ENCODE assay signal across 12 cellular contexts in genomic region chr14:21044106-21044618, GRCh38. TPM values are rescaled to one million over a fixed set of nuclear protein-coding genes. Genes with fewer than 3 reads are reported as not detected.
DNase-seq lines count a peak whose midpoint lies in the region; ATAC-seq, FAIRE-seq and TF ChIP-seq lines count a peak whose summit lies in the region.
"Had no signal": no experiment of that assay in that cellular context is flagged by ENCODE, and none has a peak within 500 bp of the region (broad histone marks: within the 10 kb centered on the region; RNA-seq: fewer than 3 reads in every experiment).

No MANE protein-coding gene starts in this region.

- no peak for DNase-seq in IMR-90
- DNase-seq in SJCRH30 = peak; percentile 46 to 54
- DNase-seq in heart left ventricle = peak in 2 of 5 donors; percentile 47 to 54
- peak; percentile 40 for DNase-seq in small intestine
- DNase-seq in osteoblast (ENCODE audit: insufficient read length, low spot score, missing footprints) = no peak
- DNase-seq in stimulated activated CD8-positive, alpha-beta memory T cell treated with anti-CD3 and anti-CD28 coated beads, Interleukin-4, amount 100 ng/mL, for 48 hours = no peak
- no peak for DNase-seq in NCI-H128 (lab: John Stamatoyannopoulos, UW; ENCODE audit: unreplicated experiment)
- DNase-seq: esophagus squamous epithelium; NK-92 treated with Interleukin-12 subunit alpha and Interleukin-12 subunit beta, amount 100 ng/mL, for 24 hours; stimulated activated CD4-positive, alpha-beta T cell treated with anti-CD3 and anti-CD28 coated beads, Interleukin-2, amount 100 ng/mL, for 48 hours; T1000 had no signal

- POLR2A ChIA-PET in IMR-90 (lab: Charles Lee; ENCODE audit: unreplicated experiment) = no interaction called here

- no peak overlapping the region for H3K14ac ChIP-seq in IMR-90 (replicated peaks; ENCODE audit: low read depth, low read length)

- no peak overlapping the region for H3K4ac ChIP-seq in IMR-90 (ENCODE audit: low read depth, low read length)

- no peak for TF ChIP-seq CTCF in IMR-90 (conservative IDR thresholded peaks at IDR 0.05; ENCODE audit: low read depth, low read length)
- TF ChIP-seq CTCF in heart left ventricle (IDR thresholded peaks at IDR 0.05) = no peak
- TF ChIP-seq CTCF in osteoblast (IDR thresholded peaks at IDR 0.05; ENCODE audit: extremely low read depth, low read depth, low read length) = no peak

- no peak overlapping the region for H4K8ac ChIP-seq in IMR-90 (ENCODE audit: low read depth in 2 of 2, low read length in 2 of 2)

- H3K56ac ChIP-seq in IMR-90 (ENCODE audit: extremely low read depth, insufficient read depth, low read length) = no peak overlapping the region

- intact Hi-C loops in IMR-90 (cut with micrococcal nuclease) (no loop called here), heart left ventricle (cut with DNase I) (loop anchor here in 5 of 10 donors (5.0 to 10.0 kb wide), 5 partner anchors 37 to 362 kb away; partner anchors contain the start of gene RNASE4 (in 1 of the 5))

- H3K9ac ChIP-seq in IMR-90 (ENCODE audit: low read depth, low read length) = no peak overlapping the region

- no peak overlapping the region for H2BK20ac ChIP-seq in IMR-90 (ENCODE audit: low read depth, low read length)

- H2BK15ac ChIP-seq in IMR-90 (ENCODE audit: low read depth, low read length) = no peak overlapping the region

- no peak for FAIRE-seq in small intestine (lab: Jason Lieb, UNC)

- no peak for ATAC-seq in IMR-90 (ENCODE audit: low read depth)
- ATAC-seq in heart left ventricle = peak in 3 of 4 donors; percentile 25 to 49 (median 38)

- H3K27ac ChIP-seq in IMR-90 (ENCODE audit: insufficient read depth, low read length) (no peak overlapping the region), SJCRH30 (no peak overlapping the region), heart left ventricle (peak overlapping the region in 8 of 12 donors; percentile 15 to 62 (median 42)), small intestine (ENCODE audit: low read depth in 1 of 2, low read length in 1 of 2) (no peak overlapping the region), osteoblast (ENCODE audit: low read depth, low read length) (no peak overlapping the region)

- H2AFZ ChIP-seq in IMR-90 (replicated peaks; ENCODE audit: low read length, poor library complexity) = no peak overlapping the region
- no peak overlapping the region for H2AFZ ChIP-seq in osteoblast (ENCODE audit: low read length)

- no peak overlapping the region for H3K23ac ChIP-seq in IMR-90 (ENCODE audit: low read depth, low read length)

- no peaks in the 10 kb centered on the region for H3K9me1 ChIP-seq in IMR-90 (ENCODE audit: insufficient read depth, low read length)

- H3K18ac ChIP-seq in IMR-90 (ENCODE audit: low read depth, low read length) = no peak overlapping the region

- H3K4me3 ChIP-seq in IMR-90 (ENCODE audit: insufficient read depth, low read depth, low read length) (no peak overlapping the region), SJCRH30 (no peak overlapping the region), heart left ventricle (no peak overlapping the region), small intestine (ENCODE audit: low read depth in 1 of 2, low read length in 2 of 2) (no peak overlapping the region), osteoblast (ENCODE audit: insufficient read depth, low read length) (no peak overlapping the region)
- H3K4me3 ChIP-seq: esophagus squamous epithelium had no signal

- no peak overlapping the region for H4K91ac ChIP-seq in IMR-90 (ENCODE audit: insufficient read depth, low read depth, low read length)

- TF ChIP-seq POLR2A in IMR-90 (IDR thresholded peaks at IDR 0.05; ENCODE audit: low read depth, low read length) = no peak
- TF ChIP-seq POLR2A in heart left ventricle (IDR thresholded peaks at IDR 0.05) = no peak

- CTCF ChIA-PET in IMR-90 (lab: Yijun Ruan, JAX) = interaction anchor here (1.2 kb wide), 1 partner anchor 29 kb away, joined by 6 read pairs; no protein-coding TSS in a partner anchor

- no peak overlapping the region for H4K5ac ChIP-seq in IMR-90 (ENCODE audit: low read depth, low read length)

- H4K20me1 ChIP-seq in IMR-90 (ENCODE audit: insufficient read depth, low read length) (no peaks in the 10 kb centered on the region), osteoblast (ENCODE audit: insufficient read depth, low read length) (no peaks in the 10 kb centered on the region)

- TF ChIP-seq RAD21 in IMR-90 (IDR thresholded peaks at IDR 0.05; ENCODE audit: low read length) = no peak

- H2BK120ac ChIP-seq in IMR-90 (ENCODE audit: low read depth, low read length) = no peak overlapping the region

- H3K36me3 ChIP-seq in IMR-90 (ENCODE audit: control insufficient read depth, insufficient read depth, low read length) = no peaks in the 10 kb centered on the region
- H3K36me3 ChIP-seq in SJCRH30 = no peaks in the 10 kb centered on the region
- no peaks in the 10 kb centered on the region for H3K36me3 ChIP-seq in heart left ventricle
- H3K36me3 ChIP-seq in small intestine (ENCODE audit: control insufficient read depth in 2 of 2, insufficient read depth in 2 of 2, low read length in 2 of 2) = no peaks in the 10 kb centered on the region
- no peaks in the 10 kb centered on the region for H3K36me3 ChIP-seq in osteoblast (ENCODE audit: insufficient read depth, low read length)
- H3K36me3 ChIP-seq: esophagus squamous epithelium had no signal

- H3K4me2 ChIP-seq in IMR-90 (ENCODE audit: low read depth, low read length) (no peak overlapping the region), osteoblast (ENCODE audit: insufficient read depth, low read length) (no peak overlapping the region)

- WGBS in IMR-90 (ENCODE audit: extremely low coverage in 2 of 2, insufficient read length in 1 of 2), 2 experiments = no CpG with 5 or more reads among the region's 5 CpGs
- 22 to 39% (median 28%) methylated on average over 5 of the region's 5 CpGs for WGBS in heart left ventricle, 4 donors
- 24 to 29% (median 25%) methylated on average over 5 of the region's 5 CpGs for WGBS in small intestine, 3 donors

- H2AK5ac ChIP-seq in IMR-90 (ENCODE audit: low read depth, low read length) = no peak overlapping the region

- H2BK5ac ChIP-seq in IMR-90 (ENCODE audit: low read depth, low read length, poor library complexity, severe bottlenecking) = no peak overlapping the region

- in situ Hi-C loops in IMR-90 (cut with MboI; ENCODE audit: low sequenced_read_pairs) = no loop called here

- H3K27me3 ChIP-seq in IMR-90 (ENCODE audit: control insufficient read depth, insufficient read depth, low read length) (peaks cover 25% of the 10 kb centered on the region), SJCRH30 (no peaks in the 10 kb centered on the region), heart left ventricle (no peaks in the 10 kb centered on the region), small intestine (ENCODE audit: control insufficient read depth in 2 of 2, insufficient read depth in 2 of 2, low read length in 2 of 2) (no peaks in the 10 kb centered on the region), osteoblast (ENCODE audit: insufficient read depth, low read length) (peaks cover 11% of the 10 kb centered on the region)
- H3K27me3 ChIP-seq: esophagus squamous epithelium had no signal

- dilution Hi-C loops in IMR-90 (cut with HindIII; ENCODE audit: low sequenced_read_pairs, unreplicated experiment) = no loop called here

- H3K4me1 ChIP-seq in IMR-90 (ENCODE audit: control insufficient read depth, insufficient read depth, low read length) (peaks cover 2% of the 10 kb centered on the region), SJCRH30 (peaks cover 21% of the 10 kb centered on the region), heart left ventricle (peaks cover 5 to 52% (median 29%) of the 10 kb centered on the region in 12 donors), small intestine (ENCODE audit: control insufficient read depth in 2 of 2, insufficient read depth in 1 of 2, low read depth in 1 of 2, low read length in 1 of 2) (peaks cover 0 to 5% of the 10 kb centered on the region in 2 donors), osteoblast (ENCODE audit: insufficient read depth, low read length) (peaks cover 18% of the 10 kb centered on the region)

- H3K9me3 ChIP-seq in IMR-90 (ENCODE audit: control insufficient read depth, insufficient read depth, low read length) = no peaks in the 10 kb centered on the region
- H3K9me3 ChIP-seq in SJCRH30 (replicated peaks) = no peaks in the 10 kb centered on the region
- no peaks in the 10 kb centered on the region for H3K9me3 ChIP-seq in heart left ventricle
- no peaks in the 10 kb centered on the region for H3K9me3 ChIP-seq in small intestine (ENCODE audit: control insufficient read depth, low read depth)
- H3K9me3 ChIP-seq in osteoblast (ENCODE audit: low read depth, low read length) = no peaks in the 10 kb centered on the region
- H3K9me3 ChIP-seq: esophagus squamous epithelium had no signal

- no peaks in the 10 kb centered on the region for H3K79me1 ChIP-seq in IMR-90 (ENCODE audit: low read depth in 1 of 2, low read length in 2 of 2)

- H2AK9ac ChIP-seq in IMR-90 (replicated peaks; ENCODE audit: low read depth, low read length, poor library complexity) = no peak overlapping the region

- H3K79me2 ChIP-seq in osteoblast (ENCODE audit: insufficient read depth, low read length) = no peaks in the 10 kb centered on the region

- BruUV-seq in IMR-90 (replicated peaks; lab: Mats Ljungman, UMichigan) = no TSS peak

RNA-seq across cellular contexts. Expression of gene RNASE7, which starts 2.0 kb away (rescaled TPM):
- not detected in 2 replicates for total RNA-seq in IMR-90 (2012; rRNA removed)
- polyA plus RNA-seq in IMR-90 (2012; rRNA removed) = not detected in 2 replicates
- polyA plus RNA-seq in IMR-90 (2012; cell fraction: cytosol; rRNA removed) = not detected in 2 replicates
- polyA plus RNA-seq in IMR-90 (2012; cell fraction: nucleus; rRNA removed; ENCODE audit: low replicate concordance) = not detected in 2 replicates
- total RNA-seq in SJCRH30 (2014; rRNA removed; shearing (Covaris generic)) = not detected in 2 replicates
- total RNA-seq in heart left ventricle = not detected
- polyA plus RNA-seq in heart left ventricle = under 1 TPM in 1 of 2 donors, not detected in 1; 0.04 TPM
- polyA plus RNA-seq in small intestine = under 1 TPM in 1 of 3 donors, not detected in 2; 0.04 TPM
- not detected in 2 replicates for total RNA-seq in osteoblast
- polyA plus RNA-seq: IgD-negative memory B cell had no signal

RNA-seq across cellular contexts. Expression of gene RNASE13, which starts 9.6 kb away (rescaled TPM):
- total RNA-seq in IMR-90 (2012; rRNA removed) = not detected in 2 replicates
- polyA plus RNA-seq in IMR-90 (2012; rRNA removed) = not detected in 2 replicates
- polyA plus RNA-seq in IMR-90 (2012; cell fraction: cytosol; rRNA removed) = not detected in 2 replicates
- 0.08 and 0.16 TPM in 2 replicates for polyA plus RNA-seq in IMR-90 (2012; cell fraction: nucleus; rRNA removed; ENCODE audit: low replicate concordance)
- not detected in 2 replicates for total RNA-seq in SJCRH30 (2014; rRNA removed; shearing (Covaris generic))
- not detected for total RNA-seq in heart left ventricle
- not detected for polyA plus RNA-seq in heart left ventricle
- polyA plus RNA-seq in small intestine = not detected
- total RNA-seq in osteoblast = not detected in 2 replicates
- total RNA-seq: esophagus squamous epithelium had no signal
- polyA plus RNA-seq: IgD-negative memory B cell had no signal

RNA-seq across cellular contexts. Expression of gene RNASE8, which starts 13.5 kb away (rescaled TPM):
- total RNA-seq in IMR-90 (2012; rRNA removed) = not detected in 2 replicates
- polyA plus RNA-seq in IMR-90 (2012; rRNA removed) = not detected in 2 replicates
- not detected in 2 replicates for polyA plus RNA-seq in IMR-90 (2012; cell fraction: cytosol; rRNA removed)
- polyA plus RNA-seq in IMR-90 (2012; cell fraction: nucleus; rRNA removed; ENCODE audit: low replicate concordance) = not detected in 2 replicates
- total RNA-seq in SJCRH30 (2014; rRNA removed; shearing (Covaris generic)) = not detected in 2 replicates
- total RNA-seq in heart left ventricle = not detected
- not detected for polyA plus RNA-seq in heart left ventricle
- not detected for polyA plus RNA-seq in small intestine
- not detected in 2 replicates for total RNA-seq in osteoblast
- total RNA-seq: esophagus squamous epithelium had no signal
- polyA plus RNA-seq: IgD-negative memory B cell had no signal

RNA-seq across cellular contexts. Expression of gene TPPP2, which starts 14.1 kb away (rescaled TPM):
- total RNA-seq in IMR-90 (2012; rRNA removed) (not detected in 2 replicates), heart left ventricle (1 to 10 TPM in 3 of 9 donors, under 1 TPM in 4, not detected in 2; 0.54 to 2.8 (median 0.99) TPM), osteoblast (not detected in 2 replicates)
- polyA plus RNA-seq in IMR-90 (2012; rRNA removed) (not detected in 2 replicates), heart left ventricle (under 1 TPM; 0.65 to 0.96 TPM), small intestine (under 1 TPM in 1 of 3 donors, not detected in 2; 0.34 TPM)
- not detected in 2 replicates for polyA plus RNA-seq in IMR-90 (2012; cell fraction: cytosol; rRNA removed)
- not detected in 2 replicates for polyA plus RNA-seq in IMR-90 (2012; cell fraction: nucleus; rRNA removed; ENCODE audit: low replicate concordance)
- total RNA-seq in SJCRH30 (2014; rRNA removed; shearing (Covaris generic)) = not detected in 2 replicates
- total RNA-seq: esophagus squamous epithelium had no signal
- polyA plus RNA-seq: IgD-negative memory B cell had no signal

RNA-seq across cellular contexts. Expression of gene NDRG2, which starts 19.3 kb away (rescaled TPM):
- total RNA-seq in IMR-90 (2012; rRNA removed) (0.36 and 0.56 TPM in 2 replicates), heart left ventricle (100 to 1,000 TPM; 187 to 661 (median 301) TPM), osteoblast (under 0.01 TPM in 1 of 2 replicates, not detected in the other)
- polyA plus RNA-seq in IMR-90 (2012; rRNA removed) (1.2 and 1.5 TPM in 2 replicates), heart left ventricle (100 to 1,000 TPM; 314 to 339 TPM), small intestine (100 to 1,000 TPM in 1 of 3 donors, 10 to 100 TPM in 2; 44.5 to 129 (median 88.1) TPM)
- 0.63 and 1.0 TPM in 2 replicates for polyA plus RNA-seq in IMR-90 (2012; cell fraction: cytosol; rRNA removed)
- polyA plus RNA-seq in IMR-90 (2012; cell fraction: nucleus; rRNA removed; ENCODE audit: low replicate concordance) = 2.1 and 2.8 TPM in 2 replicates
- 4.9 and 5.8 TPM in 2 replicates for total RNA-seq in SJCRH30 (2014; rRNA removed; shearing (Covaris generic))

Comparison
In these comparisons a context has a peak if more than half of its experiments do, and no peak if none do; other contexts are left out.
1. DNase-seq: peak in SJCRH30 (2 of 2) and small intestine (single experiment); none in IMR-90 (single experiment), osteoblast (single experiment), stimulated activated CD8-positive, alpha-beta memory T cell treated with anti-CD3 and anti-CD28 coated beads, Interleukin-4, amount 100 ng/mL, for 48 hours (single experiment) and NCI-H128 (single experiment).
2. H3K27ac ChIP-seq: peak in heart left ventricle (8 of 12); none in IMR-90 (single experiment), SJCRH30 (single experiment), small intestine (0 of 2) and osteoblast (single experiment).